ENCODE assay signal across 22 cellular contexts in genomic region chr2:39115556-39115955, GRCh38. TPM values are rescaled to one million over a fixed set of nuclear protein-coding genes. Genes with fewer than 3 reads are reported as not detected.
DNase-seq lines count a peak whose midpoint lies in the region; TF ChIP-seq lines count a peak whose summit lies in the region.
"Had no signal": no experiment of that assay in that cellular context is flagged by ENCODE, and none has a peak within 500 bp of the region (broad histone marks: within the 10 kb centered on the region; RNA-seq: fewer than 3 reads in every experiment).

No MANE protein-coding gene starts in this region.

- H4K91ac ChIP-seq in trophoblast cell (ENCODE audit: low read depth, low read length), result no peak overlapping the region

- H3K4me1 ChIP-seq in HEK293 (ENCODE audit: control insufficient read depth, insufficient read depth, low read length), result no peaks in the 10 kb centered on the region
- H3K4me1 ChIP-seq in trophoblast cell (ENCODE audit: control insufficient read depth in 1 of 2, insufficient read depth in 2 of 2, low read length in 2 of 2), result no peaks in the 10 kb centered on the region
- peaks cover 5% of the 10 kb centered on the region for H3K4me1 ChIP-seq in A673 (ENCODE audit: insufficient read depth, low read length, poor library complexity, severe bottlenecking)

- no peak overlapping the region for H3K14ac ChIP-seq in trophoblast cell (ENCODE audit: low read length)

- H3K9me3 ChIP-seq in HEK293 (ENCODE audit: control insufficient read depth, insufficient read depth, low read depth, low read length) (no peaks in the 10 kb centered on the region), trophoblast cell (ENCODE audit: insufficient read depth, low read depth, low read length) (no peaks in the 10 kb centered on the region), A673 (ENCODE audit: low read depth, low read length, poor library complexity, severe bottlenecking) (no peaks in the 10 kb centered on the region)
- H3K9me3 ChIP-seq: Caco-2 had no signal

- no peak overlapping the region for H2AK5ac ChIP-seq in trophoblast cell (ENCODE audit: low read length)

- TF ChIP-seq CTCF in HEK293 (tag by site-specific recombination; IDR thresholded peaks at IDR 0.05), result no peak
- TF ChIP-seq CTCF in A673 (conservative IDR thresholded peaks at IDR 0.05; ENCODE audit: low read depth, low read length), result no peak

- no peak overlapping the region for H2BK120ac ChIP-seq in trophoblast cell (ENCODE audit: insufficient read depth, low read length, poor library complexity)

- CTCF ChIA-PET in activated CD4-positive, alpha-beta T cell treated with anti-CD3 and anti-CD28 coated beads, Interleukin-2, amount 10 ng/mL, durations not matched to agents 7 days and 5 days (lab: Charles Lee), result interaction anchor here (1.5 to 3.1 kb wide), 2 partner anchors 9 to 112 kb away, joined by 5 to 12 read pairs; no protein-coding TSS in a partner anchor
- CTCF ChIA-PET in HEK293 (lab: Yijun Ruan, JAX), result interaction anchor here (0.6 kb wide), 1 partner anchor 879 kb away, joined by 3 read pairs; no protein-coding TSS in a partner anchor
- CTCF ChIA-PET in A673 (lab: Charles Lee), result no interaction called here

- peaks cover 80% of the 10 kb centered on the region for H3K36me3 Mint-ChIP-seq in activated CD4-positive, alpha-beta T cell treated with anti-CD3 and anti-CD28 coated beads, Interleukin-2, amount 10 ng/mL, durations not matched to agents 7 days and 5 days (ENCODE audit: low read depth)
- peaks cover 27% of the 10 kb centered on the region for H3K36me3 Mint-ChIP-seq in activated naive CD8-positive, alpha-beta T cell
- H3K36me3 Mint-ChIP-seq in activated naive CD8-positive, alpha-beta T cell treated with anti-CD3 and anti-CD28 coated beads for 36 hours, result peaks cover 71% of the 10 kb centered on the region

- no peak overlapping the region for H3K4me2 ChIP-seq in trophoblast cell (ENCODE audit: low read length)

- no peak overlapping the region for H3K18ac ChIP-seq in trophoblast cell (ENCODE audit: low read length)

- no peak overlapping the region for H2AFZ ChIP-seq in trophoblast cell (ENCODE audit: insufficient read depth, low read length, poor library complexity)

- peaks cover 63% of the 10 kb centered on the region for H3K4me1 Mint-ChIP-seq in activated CD4-positive, alpha-beta T cell treated with anti-CD3 and anti-CD28 coated beads, Interleukin-2, amount 10 ng/mL, durations not matched to agents 7 days and 5 days
- peaks cover 69% of the 10 kb centered on the region for H3K4me1 Mint-ChIP-seq in activated naive CD8-positive, alpha-beta T cell (ENCODE audit: low read depth)
- H3K4me1 Mint-ChIP-seq in activated naive CD8-positive, alpha-beta T cell treated with anti-CD3 and anti-CD28 coated beads for 36 hours, result peaks cover 44% of the 10 kb centered on the region

- H4K8ac ChIP-seq in trophoblast cell (ENCODE audit: low read depth, low read length), result no peak overlapping the region

- no CpG with 5 or more reads among the region's 1 CpG for WGBS in trophoblast cell (ENCODE audit: extremely low coverage, insufficient coverage, insufficient read length)

- no peak overlapping the region for H2BK12ac ChIP-seq in trophoblast cell (ENCODE audit: low read length)

- POLR2A ChIA-PET in activated CD4-positive, alpha-beta T cell treated with anti-CD3 and anti-CD28 coated beads, Interleukin-2, amount 10 ng/mL, durations not matched to agents 7 days and 5 days (lab: Charles Lee), result no interaction called here
- POLR2A ChIA-PET in HEK293 (lab: Yijun Ruan, JAX) (no interaction called here), A673 (lab: Charles Lee; ENCODE audit: low non-redundant PET) (no interaction called here)

- peak overlapping the region; percentile 95 for H3K4me3 Mint-ChIP-seq in activated CD4-positive, alpha-beta T cell treated with anti-CD3 and anti-CD28 coated beads, Interleukin-2, amount 10 ng/mL, durations not matched to agents 7 days and 5 days
- H3K4me3 Mint-ChIP-seq in activated naive CD8-positive, alpha-beta T cell, result no peak overlapping the region
- H3K4me3 Mint-ChIP-seq in activated naive CD8-positive, alpha-beta T cell treated with anti-CD3 and anti-CD28 coated beads for 36 hours, result no peak overlapping the region

- peak overlapping the region; percentile 55 for H3K4ac ChIP-seq in trophoblast cell (ENCODE audit: low read depth, low read length)

- no peak overlapping the region for H3K23ac ChIP-seq in trophoblast cell (ENCODE audit: low read length)

- no peak overlapping the region for H2BK5ac ChIP-seq in trophoblast cell (ENCODE audit: low read depth, low read length, poor library complexity)

- no TSS peak for BruUV-seq in A673 (replicated peaks; lab: Mats Ljungman, UMichigan)

- H3K4me3 ChIP-seq in HEK293 (ENCODE audit: low read depth, low read length) (no peak overlapping the region), trophoblast cell (ENCODE audit: low read depth, low read length) (no peak overlapping the region), A673 (ENCODE audit: low read depth, low read length, poor library complexity, severe bottlenecking) (no peak overlapping the region)

- H3K79me1 ChIP-seq in trophoblast cell (ENCODE audit: low read length), result peaks cover 5% of the 10 kb centered on the region

- H4K12ac ChIP-seq in trophoblast cell (ENCODE audit: low read depth, low read length), result no peak overlapping the region

- H3K36me3 ChIP-seq in HEK293 (ENCODE audit: control insufficient read depth in 2 of 2, insufficient read depth in 1 of 2, low read length in 2 of 2) (peaks cover 4 to 11% of the 10 kb centered on the region in 2 experiments; a peak in 2 of 3 replicates), trophoblast cell (ENCODE audit: control insufficient read depth in 1 of 2, insufficient read depth in 2 of 2, low read length in 2 of 2) (peaks cover 4 to 6% of the 10 kb centered on the region in 2 experiments), A673 (ENCODE audit: insufficient read depth, low read length, poor library complexity, severe bottlenecking) (peaks cover 13% of the 10 kb centered on the region)

- H3K27ac ChIP-seq in HEK293 (ENCODE audit: extremely low read depth, low read depth, low read length) (no peak overlapping the region), trophoblast cell (ENCODE audit: low read depth, low read length) (no peak overlapping the region), A673 (ENCODE audit: low read depth, low read length, poor library complexity, severe bottlenecking) (no peak overlapping the region)
- H3K27ac ChIP-seq: RWPE1 had no signal

- no peak overlapping the region for H3K9ac ChIP-seq in trophoblast cell (ENCODE audit: low read length)

- no peaks in the 10 kb centered on the region for H3K9me3 Mint-ChIP-seq in activated CD4-positive, alpha-beta T cell treated with anti-CD3 and anti-CD28 coated beads, Interleukin-2, amount 10 ng/mL, durations not matched to agents 7 days and 5 days
- H3K9me3 Mint-ChIP-seq in activated naive CD8-positive, alpha-beta T cell (ENCODE audit: low read depth), result peaks cover 6% of the 10 kb centered on the region
- H3K9me3 Mint-ChIP-seq in activated naive CD8-positive, alpha-beta T cell treated with anti-CD3 and anti-CD28 coated beads for 36 hours, result peaks cover 7% of the 10 kb centered on the region
- H3K9me3 Mint-ChIP-seq: CD4-positive, CD25-positive, alpha-beta regulatory T cell; IgD-negative memory B cell had no signal

- no peaks in the 10 kb centered on the region for H3K27me3 Mint-ChIP-seq in activated CD4-positive, alpha-beta T cell treated with anti-CD3 and anti-CD28 coated beads, Interleukin-2, amount 10 ng/mL, durations not matched to agents 7 days and 5 days
- H3K27me3 Mint-ChIP-seq in activated naive CD8-positive, alpha-beta T cell, result no peaks in the 10 kb centered on the region
- no peaks in the 10 kb centered on the region for H3K27me3 Mint-ChIP-seq in activated naive CD8-positive, alpha-beta T cell treated with anti-CD3 and anti-CD28 coated beads for 36 hours
- H3K27me3 Mint-ChIP-seq: CD4-positive, CD25-positive, alpha-beta regulatory T cell; IgD-negative memory B cell had no signal

- H3K27ac Mint-ChIP-seq in activated CD4-positive, alpha-beta T cell treated with anti-CD3 and anti-CD28 coated beads, Interleukin-2, amount 10 ng/mL, durations not matched to agents 7 days and 5 days, result peak overlapping the region; percentile 3
- H3K27ac Mint-ChIP-seq in activated naive CD8-positive, alpha-beta T cell, result peak overlapping the region; percentile 34
- no peak overlapping the region for H3K27ac Mint-ChIP-seq in activated naive CD8-positive, alpha-beta T cell treated with anti-CD3 and anti-CD28 coated beads for 36 hours

- no peak for DNase-seq in activated CD4-positive, alpha-beta T cell treated with anti-CD3 and anti-CD28 coated beads, Interleukin-2, amount 10 ng/mL, durations not matched to agents 7 days and 5 days
- no peak for DNase-seq in activated CD4-positive, alpha-beta T cell treated with anti-CD3 and anti-CD28 coated beads, Interleukin-2, amount 50 U/mL, for 48 hours
- DNase-seq in activated naive CD8-positive, alpha-beta T cell treated with anti-CD3 and anti-CD28 coated beads for 36 hours, result no peak
- no peak for DNase-seq in trophoblast cell
- DNase-seq in A673 (ENCODE audit: low spot score), result no peak
- DNase-seq: Caco-2; CD4-positive, CD25-positive, alpha-beta regulatory T cell; DMS 273 treated with DMSO at 0.1 percent for 48 hours; DMS79 treated with DMSO at 0.1 percent for 48 hours; Karpas-422; NCI-H1694; NCI-H2081; NCI-H2171; NCI-H345; NCI-H524; NCI-H774; NK-92 treated with Interleukin-12 subunit alpha and Interleukin-12 subunit beta, amount 100 ng/mL, for 24 hours; SHP77 treated with DMSO at 0.1 percent for 48 hours had no signal

- intact Hi-C loops in A673 (cut with micrococcal nuclease; ENCODE audit: unreplicated experiment), result no loop called here

- H3K27me3 ChIP-seq in trophoblast cell (ENCODE audit: insufficient read depth, low read length), result no peaks in the 10 kb centered on the region
- no peaks in the 10 kb centered on the region for H3K27me3 ChIP-seq in A673 (replicated peaks; ENCODE audit: insufficient read depth, low read depth, low read length, poor library complexity)

- peaks cover 6% of the 10 kb centered on the region for H3K79me2 ChIP-seq in trophoblast cell (ENCODE audit: control insufficient read depth, insufficient read depth, low read length, poor library complexity)

TF ChIP-seq in HEK293, 187 proteins besides CTCF, POLR2A, EP300 and RAD21:
- TF ChIP-seq SCRT2 (tag by site-specific recombination; IDR thresholded peaks at IDR 0.05), result 0 out of 2 replicates have a peak, but pooled peaks have one; percentile 15
- TF ChIP-seq ZNF146 (tag by site-specific recombination; IDR thresholded peaks at IDR 0.05), result peak; percentile 57
- no peak for TF ChIP-seq ZNF837 (tag by site-specific recombination; IDR thresholded peaks at IDR 0.05)
TF ChIP-seq in HEK293: peak in this region for 2.

RNA-seq across cellular contexts. Expression of gene SOS1, which starts 5.3 kb away (rescaled TPM):
- 100 to 1,000 TPM; 204 to 209 TPM for total RNA-seq in activated CD4-positive, alpha-beta T cell treated with anti-CD3 and anti-CD28 coated beads, Interleukin-2, amount 10 ng/mL, durations not matched to agents 7 days and 5 days
- 10 to 100 TPM; 36.3 to 41.3 TPM for total RNA-seq in activated naive CD8-positive, alpha-beta T cell treated with anti-CD3 and anti-CD28 coated beads for 36 hours
- polyA plus RNA-seq in trophoblast cell (2013), result 31.6 and 32.3 TPM in 2 replicates
- 37.8 and 42.1 TPM in 2 replicates for total RNA-seq in A673 (2021)
